ENCODE assay signal across 1 cellular context in the genomic region with DNA sequence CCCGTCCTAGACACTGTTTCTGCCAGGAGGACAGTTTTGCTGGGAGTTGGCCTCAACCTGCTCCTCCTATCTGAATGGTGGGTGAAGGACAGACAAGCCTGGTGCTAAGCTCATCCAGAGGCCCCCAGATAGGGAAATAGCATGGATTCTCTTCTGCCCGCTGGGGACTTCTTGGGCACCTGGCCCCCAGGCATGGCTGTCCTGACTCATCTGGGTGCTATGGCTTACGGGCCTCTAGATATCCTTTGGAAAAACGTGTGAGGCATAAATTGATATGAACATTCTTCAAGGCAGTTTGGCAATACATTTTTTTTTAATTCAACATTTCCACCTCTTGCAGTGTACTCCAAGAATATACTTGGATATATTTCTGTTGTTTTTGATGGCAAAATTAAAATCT.
TF ChIP-seq lines count a peak whose summit lies in the region.

No MANE protein-coding gene starts in this region.

TF ChIP-seq in H1, 55 proteins besides CTCF, POLR2A, EP300 and RAD21:
- no peak for TF ChIP-seq CEBPB (IDR thresholded peaks at IDR 0.05; ENCODE audit: low read depth, low read length)
- no peak for TF ChIP-seq NANOG (IDR thresholded peaks at IDR 0.05; ENCODE audit: insufficient read depth, low read depth, low read length, poor library complexity, severe bottlenecking)
- TF ChIP-seq BCL11A (IDR thresholded peaks at IDR 0.05; ENCODE audit: low read depth in 2 of 2, low read length in 2 of 2), result no peak
- no peak for TF ChIP-seq ASH2L (IDR thresholded peaks at IDR 0.05; ENCODE audit: low read length)
- no peak for TF ChIP-seq SUZ12 (IDR thresholded peaks at IDR 0.05; ENCODE audit: low read length)
- TF ChIP-seq CHD1 (IDR thresholded peaks at IDR 0.05; ENCODE audit: low read depth, low read length), result no peak
- TF ChIP-seq TAF7 (optimal IDR thresholded peaks at IDR 0.05; ENCODE audit: borderline replicate concordance, low read depth, low read length), result no peak
- no peak for TF ChIP-seq KDM5A (IDR thresholded peaks at IDR 0.05; ENCODE audit: low read length)
TF ChIP-seq in H1: peak in this region for 0.
